Comparison of ENCODE assay signal across 8 cellular contexts in the genomic region with DNA sequence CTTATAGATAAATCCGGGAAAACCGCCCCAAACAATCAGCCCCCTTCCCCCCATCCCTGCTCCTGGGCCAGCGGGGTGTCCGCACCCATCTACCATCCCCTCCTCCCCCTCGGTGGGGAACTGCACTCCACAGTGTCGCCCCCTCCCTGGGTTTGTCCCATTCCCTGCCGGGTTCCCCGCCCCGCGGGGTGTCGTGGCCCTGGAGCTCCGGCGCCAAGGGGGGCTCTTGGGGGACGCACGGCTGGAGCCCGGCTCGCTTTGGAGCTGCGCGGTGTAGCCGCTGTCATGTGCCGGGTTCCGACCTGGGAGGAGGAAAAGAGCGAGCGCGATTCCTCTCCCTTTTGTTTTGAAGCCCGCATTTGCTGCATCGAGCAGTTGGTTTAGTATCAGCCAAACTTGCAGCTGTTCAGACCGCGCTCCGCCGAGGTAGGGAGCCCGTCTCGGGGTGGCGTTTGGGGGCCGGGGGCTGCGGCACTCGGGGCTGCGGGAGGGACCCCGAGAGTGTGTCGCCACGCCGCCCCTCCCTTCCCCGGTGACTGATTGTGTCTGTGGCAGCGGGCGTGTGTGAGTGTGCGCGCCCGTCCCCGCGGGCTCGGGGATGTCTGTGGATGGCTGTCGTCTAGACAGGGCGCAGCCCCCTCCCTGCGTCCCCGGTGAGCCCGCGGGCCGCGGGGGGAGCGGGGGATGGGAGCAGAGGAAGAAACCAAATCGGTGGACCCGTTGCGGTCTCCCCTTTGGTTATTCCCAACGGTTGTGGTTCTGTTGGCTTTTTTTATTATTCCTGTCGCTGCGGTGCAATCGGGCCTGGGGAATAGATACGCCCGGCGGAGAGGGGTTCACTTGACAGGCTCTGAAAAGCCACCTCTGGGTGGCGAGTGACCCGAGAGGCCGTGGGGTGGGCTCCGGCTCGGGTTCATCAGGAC. TPM values are rescaled to one million over a fixed set of nuclear protein-coding genes. Genes with fewer than 3 reads are reported as not detected.
DNase-seq lines count a peak whose midpoint lies in the region; ATAC-seq and TF ChIP-seq lines count a peak whose summit lies in the region.

No MANE protein-coding gene starts in this region.

- intact Hi-C loops in Right ventricle myocardium superior (cut with DNase I), result no loop called here

- POLR2A ChIA-PET in HEK293 (lab: Yijun Ruan, JAX) (interaction anchor here (0.6 to 0.8 kb wide), 3 partner anchors 12 to 78 kb away, joined by 3 to 6 read pairs (median 4); no protein-coding TSS in a partner anchor), RWPE1 (lab: Yijun Ruan, JAX; ENCODE audit: low non-redundant PET) (no interaction called here)

- no peaks in the 10 kb centered on the region for H3K9me3 ChIP-seq in HEK293 (ENCODE audit: control insufficient read depth, insufficient read depth, low read depth, low read length)

- ATAC-seq in Right ventricle myocardium superior (ENCODE audit: poor library complexity) (peak; percentile 30), omental fat pad (ENCODE audit: low FRiP score) (peak; percentile 22), HG03565 (IDR thresholded peaks at IDR 0.05; ENCODE audit: unreplicated experiment) (no peak), HG03280 (IDR thresholded peaks at IDR 0.05; ENCODE audit: unreplicated experiment) (no peak)

- peak; percentile 46 for DNase-seq in AG20443 (ENCODE audit: low spot score)
- DNase-seq in RWPE1 (ENCODE audit: low spot score), result peak; percentile 6
- peak; percentile 59 for DNase-seq in Right ventricle myocardium superior
- peak; percentile 30 for DNase-seq in omental fat pad (ENCODE audit: low spot score)

- TF ChIP-seq CTCF in HEK293 (tag by site-specific recombination; IDR thresholded peaks at IDR 0.05) (no peak), RWPE1 (conservative IDR thresholded peaks at IDR 0.05; ENCODE audit: low read depth) (no peak), omental fat pad (IDR thresholded peaks at IDR 0.05) (no peak)

- CTCF ChIA-PET in HEK293 (lab: Yijun Ruan, JAX) (interaction anchor here (0.6 to 1.9 kb wide), 4 partner anchors 46 to 64 kb away, joined by 3 to 5 read pairs (median 3); no protein-coding TSS in a partner anchor), RWPE1 (lab: Yijun Ruan, JAX) (no interaction called here)

- peak overlapping the region; percentile 68 for H3K4me3 ChIP-seq in HEK293 (ENCODE audit: low read depth, low read length)

- WGBS in adipose tissue, 3 donors, result 0 to 1% (median 0%) methylated on average over 65 to 75 of the region's 75 CpGs

- H3K36me3 ChIP-seq in HEK293 (ENCODE audit: control insufficient read depth in 2 of 2, insufficient read depth in 1 of 2, low read length in 2 of 2), result no peaks in the 10 kb centered on the region

- H3K4me1 ChIP-seq in HEK293 (ENCODE audit: control insufficient read depth, insufficient read depth, low read length), result peaks cover 15% of the 10 kb centered on the region

- H3K27ac ChIP-seq in HEK293 (ENCODE audit: extremely low read depth, low read depth, low read length) (peak overlapping the region; percentile 82), RWPE1 (peak overlapping the region; percentile 95), adipose tissue (ENCODE audit: low read depth, low read length) (peak overlapping the region; percentile 23)

TF ChIP-seq in HEK293, 187 proteins besides CTCF, POLR2A, EP300 and RAD21 (continues in another document):
- TF ChIP-seq OVOL3 (tag by site-specific recombination; IDR thresholded peaks at IDR 0.05) (no peak), ZNF645 (tag by site-specific recombination; IDR thresholded peaks at IDR 0.05) (no peak), ZNF341 (tag by site-specific recombination; IDR thresholded peaks at IDR 0.05; ENCODE audit: low read depth) (peak; percentile 63), EGR2 (tag by site-specific recombination; IDR thresholded peaks at IDR 0.05; ENCODE audit: low read depth) (no peak), MEIS1 (CRISPR knock-in tag; IDR thresholded peaks at IDR 0.05; ENCODE audit: borderline replicate concordance) (no peak), ZNF585B (tag by site-specific recombination; IDR thresholded peaks at IDR 0.05) (no peak), SP7 (tag by site-specific recombination; IDR thresholded peaks at IDR 0.05) (no peak; the same call in 1 of the 2 replicates), KLF1 (tag by site-specific recombination; IDR thresholded peaks at IDR 0.05) (no peak; the same call in none of the 2 replicates), ZFP41 (tag by site-specific recombination; IDR thresholded peaks at IDR 0.05; ENCODE audit: borderline replicate concordance) (no peak), ZNF610 (tag by site-specific recombination; IDR thresholded peaks at IDR 0.05; ENCODE audit: borderline replicate concordance) (no peak), ZNF266 (tag by site-specific recombination; IDR thresholded peaks at IDR 0.05; ENCODE audit: low read depth) (no peak), ZNF514 (tag by site-specific recombination; IDR thresholded peaks at IDR 0.05) (no peak), ZSCAN23 (tag by site-specific recombination; IDR thresholded peaks at IDR 0.05) (no peak), ZNF529 (tag by site-specific recombination; IDR thresholded peaks at IDR 0.05; ENCODE audit: insufficient replicate concordance) (no peak), ZSCAN16 (tag by site-specific recombination; IDR thresholded peaks at IDR 0.05) (no peak), MZF1 (tag by site-specific recombination; IDR thresholded peaks at IDR 0.05; ENCODE audit: borderline replicate concordance) (no peak), SCRT1 (tag by site-specific recombination; IDR thresholded peaks at IDR 0.05; ENCODE audit: borderline replicate concordance) (no peak), ZBTB1 (tag by site-specific recombination; IDR thresholded peaks at IDR 0.05) (no peak), ZNF221 (tag by site-specific recombination; IDR thresholded peaks at IDR 0.05; ENCODE audit: borderline replicate concordance) (no peak), ZNF366 (tag by site-specific recombination; conservative IDR thresholded peaks at IDR 0.05) (peak; percentile 46), SP3 (tag by site-specific recombination; IDR thresholded peaks at IDR 0.05) (no peak), ZNF354C (tag by site-specific recombination; IDR thresholded peaks at IDR 0.05; ENCODE audit: borderline replicate concordance, low read depth) (no peak)
- TF ChIP-seq, protein P1, sequence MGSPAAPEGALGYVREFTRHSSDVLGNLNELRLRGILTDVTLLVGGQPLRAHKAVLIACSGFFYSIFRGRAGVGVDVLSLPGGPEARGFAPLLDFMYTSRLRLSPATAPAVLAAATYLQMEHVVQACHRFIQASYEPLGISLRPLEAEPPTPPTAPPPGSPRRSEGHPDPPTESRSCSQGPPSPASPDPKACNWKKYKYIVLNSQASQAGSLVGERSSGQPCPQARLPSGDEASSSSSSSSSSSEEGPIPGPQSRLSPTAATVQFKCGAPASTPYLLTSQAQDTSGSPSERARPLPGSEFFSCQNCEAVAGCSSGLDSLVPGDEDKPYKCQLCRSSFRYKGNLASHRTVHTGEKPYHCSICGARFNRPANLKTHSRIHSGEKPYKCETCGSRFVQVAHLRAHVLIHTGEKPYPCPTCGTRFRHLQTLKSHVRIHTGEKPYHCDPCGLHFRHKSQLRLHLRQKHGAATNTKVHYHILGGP (tag by site-specific recombination; IDR thresholded peaks at IDR 0.05), result no peak
- TF ChIP-seq, protein P2, sequence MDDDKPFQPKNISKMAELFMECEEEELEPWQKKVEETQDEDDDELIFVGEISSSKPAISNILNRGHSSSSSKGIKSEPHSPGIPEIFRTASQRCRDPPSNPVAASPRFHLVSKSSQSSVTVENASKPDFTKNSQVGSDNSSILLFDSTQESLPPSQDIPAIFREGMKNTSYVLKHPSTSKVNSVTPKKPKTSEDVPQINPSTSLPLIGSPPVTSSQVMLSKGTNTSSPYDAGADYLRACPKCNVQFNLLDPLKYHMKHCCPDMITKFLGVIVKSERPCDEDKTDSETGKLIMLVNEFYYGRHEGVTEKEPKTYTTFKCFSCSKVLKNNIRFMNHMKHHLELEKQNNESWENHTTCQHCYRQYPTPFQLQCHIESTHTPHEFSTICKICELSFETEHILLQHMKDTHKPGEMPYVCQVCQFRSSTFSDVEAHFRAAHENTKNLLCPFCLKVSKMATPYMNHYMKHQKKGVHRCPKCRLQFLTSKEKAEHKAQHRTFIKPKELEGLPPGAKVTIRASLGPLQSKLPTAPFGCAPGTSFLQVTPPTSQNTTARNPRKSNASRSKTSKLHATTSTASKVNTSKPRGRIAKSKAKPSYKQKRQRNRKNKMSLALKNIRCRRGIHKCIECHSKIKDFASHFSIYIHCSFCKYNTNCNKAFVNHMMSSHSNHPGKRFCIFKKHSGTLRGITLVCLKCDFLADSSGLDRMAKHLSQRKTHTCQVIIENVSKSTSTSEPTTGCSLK (tag by site-specific recombination; IDR thresholded peaks at IDR 0.05), result no peak
- TF ChIP-seq, protein P3, sequence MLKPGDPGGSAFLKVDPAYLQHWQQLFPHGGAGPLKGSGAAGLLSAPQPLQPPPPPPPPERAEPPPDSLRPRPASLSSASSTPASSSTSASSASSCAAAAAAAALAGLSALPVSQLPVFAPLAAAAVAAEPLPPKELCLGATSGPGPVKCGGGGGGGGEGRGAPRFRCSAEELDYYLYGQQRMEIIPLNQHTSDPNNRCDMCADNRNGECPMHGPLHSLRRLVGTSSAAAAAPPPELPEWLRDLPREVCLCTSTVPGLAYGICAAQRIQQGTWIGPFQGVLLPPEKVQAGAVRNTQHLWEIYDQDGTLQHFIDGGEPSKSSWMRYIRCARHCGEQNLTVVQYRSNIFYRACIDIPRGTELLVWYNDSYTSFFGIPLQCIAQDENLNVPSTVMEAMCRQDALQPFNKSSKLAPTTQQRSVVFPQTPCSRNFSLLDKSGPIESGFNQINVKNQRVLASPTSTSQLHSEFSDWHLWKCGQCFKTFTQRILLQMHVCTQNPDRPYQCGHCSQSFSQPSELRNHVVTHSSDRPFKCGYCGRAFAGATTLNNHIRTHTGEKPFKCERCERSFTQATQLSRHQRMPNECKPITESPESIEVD (tag by site-specific recombination; IDR thresholded peaks at IDR 0.05), result no peak

RNA-seq across cellular contexts. Expression of gene CTIF, which starts 0.8 kb away (rescaled TPM):
- 10 to 100 TPM; 11.7 to 74.2 (median 39.8) TPM for polyA plus RNA-seq in adipose tissue
- 54.5 TPM for total RNA-seq in Right ventricle myocardium superior
- total RNA-seq in omental fat pad, result 10 to 100 TPM; 57.5 to 94.0 (median 72.4) TPM

Comparison
In these comparisons a context has a peak if more than half of its experiments do, and no peak if none do; other contexts are left out.
1. DNase-seq: peak in every context shown above with its lines; median percentile 59 in Right ventricle myocardium superior; 46 in AG20443; 30 in omental fat pad; 6 in RWPE1.
2. H3K27ac ChIP-seq: peak in every context shown above with its lines; median percentile 95 in RWPE1; 82 in HEK293; 23 in adipose tissue.
3. ATAC-seq: peak in Right ventricle myocardium superior (single experiment) and omental fat pad (single experiment); none in HG03565 (single experiment) and HG03280 (single experiment).